In the genomic region with DNA sequence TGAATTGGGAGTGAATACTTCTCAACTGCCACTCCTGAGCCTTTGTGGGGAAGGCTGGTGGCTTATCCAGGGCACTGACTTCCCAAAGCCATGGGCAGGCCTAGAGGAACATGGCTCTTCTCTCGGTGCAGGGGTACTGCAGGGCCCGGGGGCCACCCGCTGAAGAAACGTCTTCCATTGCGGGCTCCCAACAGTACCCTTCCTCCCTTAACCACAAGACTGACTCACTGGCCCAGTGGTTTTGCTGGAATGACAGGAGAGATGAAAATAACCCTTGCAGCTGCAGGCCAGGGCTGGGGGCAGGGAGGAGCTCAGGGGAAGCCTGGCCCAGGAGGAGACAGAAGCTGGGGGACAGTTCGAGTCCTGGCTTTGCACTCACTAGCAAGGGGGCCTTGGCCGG, we compare ENCODE assay signal across 8 cellular contexts. TPM values are rescaled to one million over a fixed set of nuclear protein-coding genes. Genes with fewer than 3 reads are reported as not detected.
DNase-seq lines count a peak whose midpoint lies in the region; ATAC-seq and TF ChIP-seq lines count a peak whose summit lies in the region.

No MANE protein-coding gene starts in this region.

- H3K9me3 Mint-ChIP-seq in CD14-positive monocyte: no peaks in the 10 kb centered on the region

- H3K4me1 ChIP-seq in muscle layer of duodenum (ENCODE audit: control insufficient read depth in 1 of 2, insufficient read depth in 2 of 2, low read length in 2 of 2): peaks cover 7 to 25% of the 10 kb centered on the region in 2 donors

- H3K27ac ChIP-seq in brain microvascular endothelial cell (peak overlapping the region; percentile 98), muscle layer of duodenum (ENCODE audit: low read length) (peak overlapping the region; percentile 85)

- DNase-seq in CD14-positive monocyte (ENCODE audit: low spot score) (peak; percentile 60), NB4 (ENCODE audit: low read depth) (peak; percentile 98), brain microvascular endothelial cell (peak; percentile 94), NCI-H2081 (lab: John Stamatoyannopoulos, UW) (no peak), NCI-H1694 (lab: John Stamatoyannopoulos, UW) (no peak)

- no peak overlapping the region for H3K4me3 ChIP-seq in NB4 (ENCODE audit: low read depth, low read length)
- H3K4me3 ChIP-seq in brain microvascular endothelial cell (ENCODE audit: low read depth, low read length): no peak overlapping the region
- peak overlapping the region in 1 of 2 donors; percentile 9 for H3K4me3 ChIP-seq in muscle layer of duodenum (ENCODE audit: low read depth in 1 of 2, low read length in 2 of 2)

- no peak for TF ChIP-seq POLR2A in NB4 (IDR thresholded peaks at IDR 0.05; ENCODE audit: extremely low read depth, insufficient read length)

- peak overlapping the region in 1 of 2 donors; percentile 79 for H3K4me3 Mint-ChIP-seq in CD14-positive monocyte

- in situ Hi-C loops in brain microvascular endothelial cell (cut with HindIII; ENCODE audit: low pct_ligation_motif_present, low sequenced_read_pairs): loop anchor here (25.0 kb wide), 1 partner anchor 131 kb away; no protein-coding TSS in a partner anchor

- intact Hi-C loops in CD14-positive monocyte (cut with micrococcal nuclease): no loop called here

- H3K27me3 Mint-ChIP-seq in CD14-positive monocyte (ENCODE audit: low read depth in 3 of 3): peaks cover 6 to 10% (median 8%) of the 10 kb centered on the region in 3 donors

- peaks cover 37 to 43% of the 10 kb centered on the region in 2 donors for H3K36me3 Mint-ChIP-seq in CD14-positive monocyte

- no peak for TF ChIP-seq CTCF in CD14-positive monocyte (IDR thresholded peaks at IDR 0.05)
- no peak for TF ChIP-seq CTCF in NB4 (IDR thresholded peaks at IDR 0.05; ENCODE audit: low read depth, low read length)
- TF ChIP-seq CTCF in brain microvascular endothelial cell (IDR thresholded peaks at IDR 0.05; ENCODE audit: low read depth, low read length, missing control alignments): no peak

- peaks cover 3% of the 10 kb centered on the region for H3K36me3 ChIP-seq in brain microvascular endothelial cell (replicated peaks)
- peaks cover 14 to 24% of the 10 kb centered on the region in 2 donors for H3K36me3 ChIP-seq in muscle layer of duodenum (ENCODE audit: control insufficient read depth in 1 of 2, insufficient read depth in 2 of 2, low read length in 2 of 2)

- H3K4me1 Mint-ChIP-seq in CD14-positive monocyte: peaks cover 47% of the 10 kb centered on the region

- H3K27ac Mint-ChIP-seq in CD14-positive monocyte: peak overlapping the region in 5 of 7 donors; percentile 7 to 87 (median 54)

- H3K9me3 ChIP-seq in muscle layer of duodenum (ENCODE audit: control insufficient read depth in 1 of 2, low read length in 2 of 2): no peaks in the 10 kb centered on the region

- no peaks in the 10 kb centered on the region for H3K27me3 ChIP-seq in brain microvascular endothelial cell (replicated peaks)
- H3K27me3 ChIP-seq in muscle layer of duodenum (ENCODE audit: low read depth, low read length): no peaks in the 10 kb centered on the region

- ATAC-seq in GM21381 (IDR thresholded peaks at IDR 0.05; ENCODE audit: unreplicated experiment) (no peak), HG02938 (IDR thresholded peaks at IDR 0.05; ENCODE audit: unreplicated experiment) (no peak)

RNA-seq across cellular contexts. Expression of a gene that starts 13.5 kb away (rescaled TPM):
- polyA plus RNA-seq in CD14-positive monocyte: 100 to 1,000 TPM; 140 to 141 TPM

RNA-seq across cellular contexts. Expression of a gene that starts 38.9 kb away (rescaled TPM):
- 1 to 10 TPM; 1.9 to 2.0 TPM for polyA plus RNA-seq in CD14-positive monocyte

Comparison
In these comparisons a context has a peak if more than half of its experiments do, and no peak if none do; other contexts are left out.
1. DNase-seq: peak in CD14-positive monocyte (single experiment), NB4 (single experiment) and brain microvascular endothelial cell (single experiment); none in NCI-H2081 (0 of 2) and NCI-H1694 (single experiment).